In genomic region chr20:32528905-32529670, GRCh38 we compare ENCODE assay signal across 16 cellular contexts. TPM values are rescaled to one million over a fixed set of nuclear protein-coding genes. Genes with fewer than 3 reads are reported as not detected.
DNase-seq lines count a peak whose midpoint lies in the region; ATAC-seq and TF ChIP-seq lines count a peak whose summit lies in the region.
"Had no signal": no experiment of that assay in that cellular context is flagged by ENCODE, and none has a peak within 500 bp of the region (broad histone marks: within the 10 kb centered on the region; RNA-seq: fewer than 3 reads in every experiment).

No MANE protein-coding gene starts in this region.

- 94 to 98% methylated on average over 9 to 13 of the region's 13 CpGs for WGBS in upper lobe of left lung, 2 donors

- no peak overlapping the region for H3K4me3 ChIP-seq in CD8-positive, alpha-beta memory T cell (ENCODE audit: low read length)
- H3K4me3 ChIP-seq in upper lobe of left lung, result no peak overlapping the region
- H3K4me3 ChIP-seq: A549, esophagus squamous epithelium, psoas muscle had no signal

- H3K4me1 ChIP-seq in CD8-positive, alpha-beta memory T cell (ENCODE audit: insufficient read depth, low read length), result peaks cover 84% of the 10 kb centered on the region
- peaks cover 11 to 31% (median 22%) of the 10 kb centered on the region in 4 donors for H3K4me1 ChIP-seq in upper lobe of left lung
- H3K4me1 ChIP-seq: A549, psoas muscle had no signal

- POLR2A ChIA-PET in CD8-positive, alpha-beta memory T cell (lab: Charles Lee), result interaction anchor here (2.4 kb wide), 1 partner anchor 9 kb away, joined by 7 read pairs; no protein-coding TSS in a partner anchor

- H3K27me3 ChIP-seq in CD8-positive, alpha-beta memory T cell (ENCODE audit: insufficient read depth, low read length, poor library complexity, severe bottlenecking), result no peaks in the 10 kb centered on the region
- H3K27me3 ChIP-seq in upper lobe of left lung, result no peaks in the 10 kb centered on the region

- no peaks in the 10 kb centered on the region for H3K27me3 Mint-ChIP-seq in CD8-positive, alpha-beta memory T cell
- H3K27me3 Mint-ChIP-seq in activated naive CD8-positive, alpha-beta T cell treated with anti-CD3 and anti-CD28 coated beads, Interleukin-2, amount 50 U/mL, for 24 hours, result no peaks in the 10 kb centered on the region
- no peaks in the 10 kb centered on the region for H3K27me3 Mint-ChIP-seq in natural killer cell (ENCODE audit: low read depth in 2 of 2)
- H3K27me3 Mint-ChIP-seq: activated B cell treated with CpG ODN at 0.5 μM for 24 hours had no signal

- no peaks in the 10 kb centered on the region for H3K36me3 ChIP-seq in CD8-positive, alpha-beta memory T cell (ENCODE audit: insufficient read depth, low read length)
- no peaks in the 10 kb centered on the region for H3K36me3 ChIP-seq in upper lobe of left lung
- H3K36me3 ChIP-seq: esophagus squamous epithelium had no signal

- H3K27ac Mint-ChIP-seq in CD8-positive, alpha-beta memory T cell, result peak overlapping the region; percentile 46 to 100 (median 78)
- peak overlapping the region; percentile 90 for H3K27ac Mint-ChIP-seq in activated naive CD8-positive, alpha-beta T cell treated with anti-CD3 and anti-CD28 coated beads, Interleukin-2, amount 50 U/mL, for 24 hours
- H3K27ac Mint-ChIP-seq in natural killer cell, result peak overlapping the region; percentile 86 to 91
- H3K27ac Mint-ChIP-seq: activated B cell treated with CpG ODN at 0.5 μM for 24 hours had no signal

- no peak for TF ChIP-seq POLR2A in upper lobe of left lung (IDR thresholded peaks at IDR 0.05)

- peaks cover 0 to 20% (median 6%) of the 10 kb centered on the region in 3 donors for H3K36me3 Mint-ChIP-seq in CD8-positive, alpha-beta memory T cell
- no peaks in the 10 kb centered on the region for H3K36me3 Mint-ChIP-seq in activated naive CD8-positive, alpha-beta T cell treated with anti-CD3 and anti-CD28 coated beads, Interleukin-2, amount 50 U/mL, for 24 hours (ENCODE audit: low read depth)
- H3K36me3 Mint-ChIP-seq in natural killer cell, result no peaks in the 10 kb centered on the region

- no peak overlapping the region for H3K4me3 Mint-ChIP-seq in CD8-positive, alpha-beta memory T cell
- peak overlapping the region; percentile 8 for H3K4me3 Mint-ChIP-seq in activated naive CD8-positive, alpha-beta T cell treated with anti-CD3 and anti-CD28 coated beads, Interleukin-2, amount 50 U/mL, for 24 hours
- H3K4me3 Mint-ChIP-seq in natural killer cell, result peak overlapping the region; percentile 73

- CTCF ChIA-PET in CD8-positive, alpha-beta memory T cell (lab: Charles Lee), result interaction anchor here (1.4 to 11.3 kb wide), 3 partner anchors 9 to 123 kb away, joined by 3 to 227 read pairs (median 186); no protein-coding TSS in a partner anchor

- no peaks in the 10 kb centered on the region for H3K9me3 ChIP-seq in CD8-positive, alpha-beta memory T cell (ENCODE audit: low read length)
- no peaks in the 10 kb centered on the region for H3K9me3 ChIP-seq in upper lobe of left lung
- H3K9me3 ChIP-seq: A549, esophagus squamous epithelium, psoas muscle had no signal

- intact Hi-C loops in natural killer cell (cut with micrococcal nuclease), result no loop called here

- TF ChIP-seq CTCF in natural killer cell (IDR thresholded peaks at IDR 0.05) (no peak), upper lobe of left lung (IDR thresholded peaks at IDR 0.05) (no peak)

- TF ChIP-seq EP300 in upper lobe of left lung (IDR thresholded peaks at IDR 0.05), result no peak

- H3K9me3 Mint-ChIP-seq in CD8-positive, alpha-beta memory T cell, result no peaks in the 10 kb centered on the region
- no peaks in the 10 kb centered on the region for H3K9me3 Mint-ChIP-seq in activated naive CD8-positive, alpha-beta T cell treated with anti-CD3 and anti-CD28 coated beads, Interleukin-2, amount 50 U/mL, for 24 hours
- H3K9me3 Mint-ChIP-seq in natural killer cell, result no peaks in the 10 kb centered on the region
- H3K9me3 Mint-ChIP-seq: activated B cell treated with CpG ODN at 0.5 μM for 24 hours had no signal

- peaks cover 70 to 90% (median 87%) of the 10 kb centered on the region in 3 donors for H3K4me1 Mint-ChIP-seq in CD8-positive, alpha-beta memory T cell
- peaks cover 78% of the 10 kb centered on the region for H3K4me1 Mint-ChIP-seq in activated naive CD8-positive, alpha-beta T cell treated with anti-CD3 and anti-CD28 coated beads, Interleukin-2, amount 50 U/mL, for 24 hours
- H3K4me1 Mint-ChIP-seq in natural killer cell, result peaks cover 63 to 83% of the 10 kb centered on the region in 2 donors

- H3K27ac ChIP-seq in CD8-positive, alpha-beta memory T cell (ENCODE audit: low read depth, low read length), result no peak overlapping the region
- no peak overlapping the region for H3K27ac ChIP-seq in upper lobe of left lung
- H3K27ac ChIP-seq: A549, esophagus squamous epithelium, psoas muscle had no signal

- ATAC-seq in activated naive CD8-positive, alpha-beta T cell treated with anti-CD3 and anti-CD28 coated beads, Interleukin-2, amount 50 U/mL, for 24 hours, result no peak
- ATAC-seq in natural killer cell (peak in 1 of 3 donors; percentile 11), upper lobe of left lung (ENCODE audit: low FRiP score in 2 of 2) (no peak)
- ATAC-seq: A549, left colon, psoas muscle had no signal

- peak; percentile 63 for DNase-seq in NCI-H2171 treated with DMSO at 0.1 percent for 48 hours (lab: John Stamatoyannopoulos, UW)
- DNase-seq in NCI-H2171 (lab: John Stamatoyannopoulos, UW), result no peak
- peak in 1 of 5 donors; percentile 18 for DNase-seq in CD8-positive, alpha-beta memory T cell
- no peak for DNase-seq in activated naive CD8-positive, alpha-beta T cell treated with anti-CD3 and anti-CD28 coated beads, Interleukin-2, amount 50 U/mL, for 24 hours
- DNase-seq in natural killer cell, result no peak
- no peak for DNase-seq in kidney tubule cell (ENCODE audit: low spot score)
- no peak for DNase-seq in upper lobe of left lung
- DNase-seq in central memory CD4-positive, alpha-beta T cell, result no peak
- DNase-seq: activated B cell treated with CpG ODN at 0.5 μM for 24 hours, aorta, dermis blood vessel endothelial cell, esophagus squamous epithelium, left colon, NCI-H2081 treated with DMSO at 0.1 percent for 48 hours, psoas muscle had no signal

RNA-seq across cellular contexts. Expression of gene NOL4L, which starts 56.0 kb away (rescaled TPM):
- 10 to 100 TPM; 15.8 to 19.8 TPM for total RNA-seq in CD8-positive, alpha-beta memory T cell
- 15.4 TPM for polyA plus RNA-seq in CD8-positive, alpha-beta memory T cell
- total RNA-seq in natural killer cell, result 100 to 1,000 TPM; 101 to 136 (median 114) TPM
- 10 to 100 TPM; 13.4 to 40.2 (median 19.0) TPM for total RNA-seq in upper lobe of left lung

Comparison
In these comparisons a context has a peak if more than half of its experiments do, and no peak if none do; other contexts are left out.
1. H3K4me3 Mint-ChIP-seq: peak in activated naive CD8-positive, alpha-beta T cell treated with anti-CD3 and anti-CD28 coated beads, Interleukin-2, amount 50 U/mL, for 24 hours (single experiment) and natural killer cell (single experiment); none in CD8-positive, alpha-beta memory T cell (0 of 7).
2. Peak in every context shown above with its lines, with median percentiles within 50 percentile points of each other: H3K27ac Mint-ChIP-seq.